Comparison of ENCODE assay signal across 12 cellular contexts in the genomic region with DNA sequence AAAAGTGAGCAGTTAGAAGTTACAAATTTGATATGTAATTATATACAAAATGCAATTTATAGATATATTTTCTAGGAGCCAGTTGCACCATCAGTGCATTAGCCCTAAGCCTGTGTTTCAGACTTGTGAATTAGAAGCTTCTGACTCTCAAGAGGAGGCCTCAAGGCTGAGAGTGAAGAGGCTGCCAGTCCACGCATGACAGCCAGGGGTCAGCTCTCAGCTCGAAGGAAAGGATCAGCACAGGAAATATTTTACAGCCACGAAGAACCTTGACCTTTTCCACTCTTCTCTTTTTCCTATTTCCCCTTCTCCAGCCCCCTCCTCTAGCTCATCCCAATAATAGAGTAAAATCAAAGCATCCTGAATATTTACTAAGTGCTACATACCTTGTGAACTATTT.
DNase-seq lines count a peak whose midpoint lies in the region; FAIRE-seq and TF ChIP-seq lines count a peak whose summit lies in the region.
"Had no signal": no experiment of that assay in that cellular context is flagged by ENCODE, and none has a peak within 500 bp of the region (broad histone marks: within the 10 kb centered on the region; RNA-seq: fewer than 3 reads in every experiment).

No MANE protein-coding gene starts in this region.

- DNase-seq in H4 (ENCODE audit: low spot score) (peak; percentile 46), NT2/D1 (ENCODE audit: low read depth, low spot score) (peak; percentile 16), fibroblast of lung (ENCODE audit: low read depth in 2 of 2) (peak in 1 of 2 donors; percentile 22), renal cortical epithelial cell (ENCODE audit: low read depth) (peak; percentile 18), D721Med (ENCODE audit: insufficient read length, low spot score) (no peak), GM19240 (ENCODE audit: insufficient read length, low spot score) (no peak)
- DNase-seq in activated T-helper 1 cell treated with anti-CD3 and anti-CD28 coated beads, Interleukin-12 subunit alpha, Interleukin-12 subunit beta, Interleukin-2, Interleukin-4 antibody, amounts not matched to agents 30 ng/mL and 10 ng/mL and 1 ng/mL, durations not matched to agents 14 hours and 24 hours and 36 hours (ENCODE audit: low spot score) = no peak
- DNase-seq: stimulated activated CD4-positive, alpha-beta T cell treated with anti-CD3 and anti-CD28 coated beads, Interleukin-2, amount 100 ng/mL, for 24 hours; upper lobe of left lung had no signal

- H3K36me3 Mint-ChIP-seq in activated T-helper 1 cell treated with anti-CD3 and anti-CD28 coated beads, Interleukin-12 subunit alpha, Interleukin-12 subunit beta, Interleukin-2, Interleukin-4 antibody, amounts not matched to agents 30 ng/mL and 10 ng/mL and 1 ng/mL, durations not matched to agents 14 hours and 24 hours and 36 hours (ENCODE audit: low read depth) = no peaks in the 10 kb centered on the region

- no peak for FAIRE-seq in D721Med (lab: Jason Lieb, UNC)
- FAIRE-seq: GM12878 had no signal

- H3K27ac ChIP-seq in fibroblast of lung (ENCODE audit: insufficient read depth, low read length) = no peak overlapping the region
- H3K27ac ChIP-seq: HL-60, upper lobe of left lung had no signal

- H3K27me3 ChIP-seq in NT2/D1 (ENCODE audit: insufficient read depth, insufficient read length) (no peaks in the 10 kb centered on the region), fibroblast of lung (ENCODE audit: control insufficient read depth, insufficient read depth, low read length) (no peaks in the 10 kb centered on the region)
- H3K27me3 ChIP-seq: upper lobe of left lung had no signal

- no peak overlapping the region for H3K27ac Mint-ChIP-seq in activated T-helper 1 cell treated with anti-CD3 and anti-CD28 coated beads, Interleukin-12 subunit alpha, Interleukin-12 subunit beta, Interleukin-2, Interleukin-4 antibody, amounts not matched to agents 30 ng/mL and 10 ng/mL and 1 ng/mL, durations not matched to agents 14 hours and 24 hours and 36 hours
- H3K27ac Mint-ChIP-seq: dendritic cell treated with granulocyte-macrophage colony-stimulating factor and Interleukin-4, amounts not matched to agents 40 ng/mL and 50 ng/mL, for 4 days had no signal

- H2AFZ ChIP-seq in fibroblast of lung (ENCODE audit: low read length) = no peak overlapping the region

- intact Hi-C loops in activated T-helper 1 cell treated with anti-CD3 and anti-CD28 coated beads, Interleukin-12 subunit alpha, Interleukin-12 subunit beta, Interleukin-2, Interleukin-4 antibody, amounts not matched to agents 30 ng/mL and 10 ng/mL and 1 ng/mL, durations not matched to agents 14 hours and 24 hours and 36 hours (cut with micrococcal nuclease) = no loop called here

- no peaks in the 10 kb centered on the region for H3K27me3 Mint-ChIP-seq in activated T-helper 1 cell treated with anti-CD3 and anti-CD28 coated beads, Interleukin-12 subunit alpha, Interleukin-12 subunit beta, Interleukin-2, Interleukin-4 antibody, amounts not matched to agents 30 ng/mL and 10 ng/mL and 1 ng/mL, durations not matched to agents 14 hours and 24 hours and 36 hours (ENCODE audit: insufficient read depth)
- H3K27me3 Mint-ChIP-seq: dendritic cell treated with granulocyte-macrophage colony-stimulating factor and Interleukin-4, amounts not matched to agents 40 ng/mL and 50 ng/mL, for 4 days had no signal

- H3K9me3 ChIP-seq in NT2/D1 (ENCODE audit: insufficient read depth, low read length) (no peaks in the 10 kb centered on the region), fibroblast of lung (ENCODE audit: control insufficient read depth, insufficient read depth, low read depth, low read length) (no peaks in the 10 kb centered on the region)
- H3K9me3 ChIP-seq: upper lobe of left lung had no signal

- H3K9me3 Mint-ChIP-seq in activated T-helper 1 cell treated with anti-CD3 and anti-CD28 coated beads, Interleukin-12 subunit alpha, Interleukin-12 subunit beta, Interleukin-2, Interleukin-4 antibody, amounts not matched to agents 30 ng/mL and 10 ng/mL and 1 ng/mL, durations not matched to agents 14 hours and 24 hours and 36 hours = no peaks in the 10 kb centered on the region
- H3K9me3 Mint-ChIP-seq: dendritic cell treated with granulocyte-macrophage colony-stimulating factor and Interleukin-4, amounts not matched to agents 40 ng/mL and 50 ng/mL, for 4 days had no signal

- no peaks in the 10 kb centered on the region for H3K4me1 Mint-ChIP-seq in activated T-helper 1 cell treated with anti-CD3 and anti-CD28 coated beads, Interleukin-12 subunit alpha, Interleukin-12 subunit beta, Interleukin-2, Interleukin-4 antibody, amounts not matched to agents 30 ng/mL and 10 ng/mL and 1 ng/mL, durations not matched to agents 14 hours and 24 hours and 36 hours (ENCODE audit: low read depth)

- no peak overlapping the region for H3K4me3 ChIP-seq in NT2/D1 (ENCODE audit: insufficient read length, low read depth)
- H3K4me3 ChIP-seq in fibroblast of lung (replicated peaks in 1 of 4; ENCODE audit: control extremely low read depth in 1 of 4, insufficient read depth in 1 of 4, low read depth in 3 of 4, low read length in 4 of 4) = no peak overlapping the region
- H3K4me3 ChIP-seq: GM12878, upper lobe of left lung had no signal

- no peak overlapping the region for H3K4me3 Mint-ChIP-seq in activated T-helper 1 cell treated with anti-CD3 and anti-CD28 coated beads, Interleukin-12 subunit alpha, Interleukin-12 subunit beta, Interleukin-2, Interleukin-4 antibody, amounts not matched to agents 30 ng/mL and 10 ng/mL and 1 ng/mL, durations not matched to agents 14 hours and 24 hours and 36 hours
- H3K4me3 Mint-ChIP-seq: dendritic cell treated with granulocyte-macrophage colony-stimulating factor and Interleukin-4, amounts not matched to agents 40 ng/mL and 50 ng/mL, for 4 days had no signal

- H3K79me2 ChIP-seq in fibroblast of lung (ENCODE audit: control insufficient read depth, insufficient read depth, low read length) = no peaks in the 10 kb centered on the region

- H3K4me2 ChIP-seq in fibroblast of lung (ENCODE audit: extremely low read depth, insufficient read depth, low read length) = no peak overlapping the region

- no peak overlapping the region for H3K9ac ChIP-seq in NT2/D1 (ENCODE audit: insufficient read length, low read depth)
- H3K9ac ChIP-seq in fibroblast of lung (ENCODE audit: insufficient read depth, low read length) = no peak overlapping the region

- H3K36me3 ChIP-seq in NT2/D1 (ENCODE audit: insufficient read depth, insufficient read length, low read length) (no peaks in the 10 kb centered on the region), fibroblast of lung (ENCODE audit: control insufficient read depth, insufficient read depth, low read length) (no peaks in the 10 kb centered on the region)
- H3K36me3 ChIP-seq: upper lobe of left lung had no signal

- no peaks in the 10 kb centered on the region for H4K20me1 ChIP-seq in fibroblast of lung (ENCODE audit: control insufficient read depth, extremely low read depth, insufficient read depth, low read length)

- no peaks in the 10 kb centered on the region for H3K4me1 ChIP-seq in NT2/D1 (ENCODE audit: insufficient read depth, insufficient read length)
- H3K4me1 ChIP-seq in fibroblast of lung (ENCODE audit: control insufficient read depth, extremely low read depth, insufficient read depth, low read length) = peaks cover 3% of the 10 kb centered on the region
- H3K4me1 ChIP-seq: upper lobe of left lung had no signal

- TF ChIP-seq CTCF in fibroblast of lung (conservative IDR thresholded peaks at IDR 0.05 in 1 of 2, IDR thresholded peaks at IDR 0.05 in 1 of 2; ENCODE audit: low read depth in 1 of 2, low read length in 2 of 2) (peak; percentile 39 to 59), D721Med (IDR thresholded peaks at IDR 0.05; ENCODE audit: insufficient read depth, missing control alignments) (no peak)

Comparison
In these comparisons a context has a peak if more than half of its experiments do, and no peak if none do; other contexts are left out.
1. DNase-seq: peak in H4 (single experiment), NT2/D1 (single experiment) and renal cortical epithelial cell (single experiment); none in D721Med (single experiment), activated T-helper 1 cell treated with anti-CD3 and anti-CD28 coated beads, Interleukin-12 subunit alpha, Interleukin-12 subunit beta, Interleukin-2, Interleukin-4 antibody, amounts not matched to agents 30 ng/mL and 10 ng/mL and 1 ng/mL, durations not matched to agents 14 hours and 24 hours and 36 hours (single experiment) and GM19240 (single experiment).